ENCODE assay signal across 19 cellular contexts in the genomic region with DNA sequence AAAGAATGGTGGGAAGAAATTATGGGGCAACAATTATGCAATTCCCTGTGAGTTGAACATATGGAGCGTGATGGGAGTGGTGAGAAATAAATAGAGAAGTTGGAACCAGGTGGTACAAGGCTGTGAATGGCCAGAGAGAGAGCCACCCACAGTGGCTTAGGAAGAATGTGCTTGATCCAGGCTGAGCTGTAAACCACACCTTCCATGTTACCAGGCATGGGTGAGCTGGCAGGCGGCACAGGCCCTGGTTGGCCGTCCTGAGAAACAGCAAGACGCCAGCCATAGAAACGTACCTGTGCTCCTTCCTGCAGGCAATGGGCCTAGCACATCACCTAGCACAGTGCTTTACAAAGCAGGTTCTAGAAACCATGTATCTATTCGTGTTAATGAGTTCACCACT.
"Had no signal": no experiment of that assay in that cellular context is flagged by ENCODE, and none has a peak within 500 bp of the region (broad histone marks: within the 10 kb centered on the region; RNA-seq: fewer than 3 reads in every experiment).

No MANE protein-coding gene starts in this region.

- H3K4me3 ChIP-seq: breast epithelium, coronary artery, prostate gland, skin epidermis, testis, upper lobe of left lung had no signal

- ATAC-seq: activated T-cell treated with anti-CD3 and anti-CD28 coated beads, Interleukin-2, amount 50 U/mL, for 4 hours; natural killer cell treated with Interleukin-12 subunit alpha and Interleukin-12 subunit beta and Interleukin-15 and Interleukin-18, amount 100 ng/mL, for 72 hours; stimulated activated effector memory CD8-positive, alpha-beta T cell treated with anti-CD3 and anti-CD28 coated beads, Interleukin-12 subunit alpha, Interleukin-12 subunit beta, amount 100 ng/mL, for 72 hours; stimulated activated naive CD8-positive, alpha-beta T cell treated with anti-CD3 and anti-CD28 coated beads, Interleukin-15, amount 100 ng/mL, for 72 hours had no signal

- FAIRE-seq: astrocyte had no signal

- H3K36me3 ChIP-seq: breast epithelium, prostate gland, upper lobe of left lung had no signal

- H3K4me1 ChIP-seq: breast epithelium had no signal

- DNase-seq: activated CD4-positive, alpha-beta T cell treated with anti-CD3 and anti-CD28 coated beads, Interleukin-2, amount 50 U/mL, for 4 hours; activated CD8-positive, alpha-beta memory T cell treated with anti-CD3 and anti-CD28 coated beads for 24 hours; activated CD8-positive, alpha-beta memory T cell treated with anti-CD3 and anti-CD28 coated beads, Interleukin-2, amount 50 U/mL, for 4 hours; activated naive CD4-positive, alpha-beta T cell; activated naive CD8-positive, alpha-beta T cell treated with anti-CD3 and anti-CD28 coated beads for 36 hours; activated T-cell treated with anti-CD3 and anti-CD28 coated beads, Interleukin-2, amount 50 U/mL, for 4 hours; midbrain; stimulated activated CD4-positive, alpha-beta T cell treated with anti-CD3 and anti-CD28 coated beads, Interleukin-2, amount 100 ng/mL, for 24 hours; stimulated activated naive CD8-positive, alpha-beta T cell treated with anti-CD3 and anti-CD28 coated beads, Interleukin-15, amount 100 ng/mL, for 72 hours; T-helper 1 cell; testis; upper lobe of left lung had no signal

- H3K27me3 ChIP-seq: breast epithelium, testis, upper lobe of left lung had no signal

- H3K9me3 ChIP-seq: breast epithelium, prostate gland, testis, upper lobe of left lung had no signal

- H3K27ac ChIP-seq: breast epithelium, coronary artery, prostate gland, skin epidermis, upper lobe of left lung had no signal
